ENCODE assay signal across 20 cellular contexts in the genomic region with DNA sequence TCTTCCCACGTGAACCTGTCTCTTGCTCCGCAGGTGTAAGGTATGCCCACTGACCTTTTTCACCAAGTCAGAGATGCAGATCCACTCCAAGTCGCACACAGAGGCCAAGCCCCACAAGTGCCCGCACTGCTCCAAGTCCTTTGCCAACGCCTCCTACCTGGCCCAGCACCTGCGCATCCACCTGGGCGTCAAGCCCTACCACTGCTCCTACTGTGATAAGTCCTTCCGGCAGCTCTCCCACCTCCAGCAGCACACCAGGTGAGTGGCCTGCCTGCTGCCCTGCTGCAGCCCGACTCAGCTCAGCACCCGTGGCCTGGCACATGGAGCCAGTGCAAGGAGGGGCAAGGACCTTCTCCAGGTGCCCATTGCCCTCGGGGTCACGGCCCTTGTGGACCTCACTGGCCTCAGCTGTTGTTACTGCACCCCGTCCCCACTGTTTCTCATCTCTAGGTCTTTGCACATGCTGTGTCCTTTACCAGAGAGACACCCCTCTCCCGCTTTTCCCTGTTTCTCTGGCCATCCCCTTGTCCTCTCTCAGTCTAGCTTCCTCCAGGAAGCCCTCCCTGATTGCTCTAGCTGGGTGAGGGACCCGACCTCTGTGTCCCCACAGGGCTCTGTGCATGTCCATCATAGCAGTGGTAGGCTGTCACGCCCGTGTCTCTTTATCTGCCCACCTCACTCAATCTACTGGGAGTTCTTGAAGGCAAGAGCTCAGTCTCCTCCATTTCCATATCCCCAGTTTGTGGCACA. TPM values are rescaled to one million over a fixed set of nuclear protein-coding genes. Genes with fewer than 3 reads are reported as not detected.
DNase-seq lines count a peak whose midpoint lies in the region; ATAC-seq, FAIRE-seq and TF ChIP-seq lines count a peak whose summit lies in the region.
"Had no signal": no experiment of that assay in that cellular context is flagged by ENCODE, and none has a peak within 500 bp of the region (broad histone marks: within the 10 kb centered on the region; RNA-seq: fewer than 3 reads in every experiment).

No MANE protein-coding gene starts in this region.

- CTCF ChIA-PET in A549 (lab: Yijun Ruan, JAX) (interaction anchor here (0.6 to 2.8 kb wide), 5 partner anchors 13 to 174 kb away, joined by 3 to 8 read pairs (median 3); no protein-coding TSS in a partner anchor), HepG2 (lab: Yijun Ruan, JAX; ENCODE audit: low intra/inter-chr PET ratio, low total read pairs) (no interaction called here)

- TF ChIP-seq RAD21 in A549 (conservative IDR thresholded peaks at IDR 0.05 in 1 of 2, IDR thresholded peaks at IDR 0.05 in 1 of 2) (no peak), HepG2 (CRISPR knock-in tag; IDR thresholded peaks at IDR 0.05) (no peak)

- no peak for TF ChIP-seq CTCF in A549 (IDR thresholded peaks at IDR 0.05)
- no peak for TF ChIP-seq CTCF in Peyer's patch (IDR thresholded peaks at IDR 0.05)
- TF ChIP-seq CTCF in HepG2 (CRISPR knock-in tag; IDR thresholded peaks at IDR 0.05): no peak
- no peak for TF ChIP-seq CTCF in gastrocnemius medialis (IDR thresholded peaks at IDR 0.05 in 4 of 5, conservative IDR thresholded peaks at IDR 0.05 in 1 of 5)

- in situ Hi-C loops in HepG2 (cut with HindIII; ENCODE audit: extremely low pct_ligation_motif_present, low pct_unique_long_range_greater_than_20kb) (no loop called here), gastrocnemius medialis (cut with MboI; ENCODE audit: low sequenced_read_pairs in 4 of 4) (no loop called here), KBM-7 (cut with MboI; ENCODE audit: low pct_unique_long_range_greater_than_20kb, low sequenced_read_pairs) (no loop called here)

- TF ChIP-seq EP300 in A549 (IDR thresholded peaks at IDR 0.05) (no peak), HepG2 (IDR thresholded peaks at IDR 0.05; ENCODE audit: low read depth in 2 of 2, low read length in 2 of 2) (no peak), HepG2 (CRISPR knock-in tag; IDR thresholded peaks at IDR 0.05; ENCODE audit: borderline replicate concordance) (no peak)

- H3K27me3 ChIP-seq in Peyer's patch (no peaks in the 10 kb centered on the region), HepG2 (ENCODE audit: control insufficient read depth in 1 of 2, insufficient read depth in 2 of 2, low read length in 2 of 2) (no peaks in the 10 kb centered on the region), gastrocnemius medialis (no peaks in the 10 kb centered on the region)

- POLR2A ChIA-PET in A549 (lab: Yijun Ruan, JAX): no interaction called here
- POLR2A ChIA-PET in HepG2 (lab: Yijun Ruan, JAX): no interaction called here

- H3K4me3 ChIP-seq in A549 (no peak overlapping the region), Peyer's patch (no peak overlapping the region), HepG2 (replicated peaks in 1 of 3; ENCODE audit: insufficient read depth in 1 of 3, low read depth in 2 of 3, low read length in 3 of 3) (no peak overlapping the region), gastrocnemius medialis (no peak overlapping the region)
- H3K4me3 ChIP-seq: HAP-1, SK-N-MC had no signal

- intact Hi-C loops in HepG2 (cut with micrococcal nuclease; ENCODE audit: unreplicated experiment): no loop called here
- intact Hi-C loops in posterior vena cava (cut with DNase I): no loop called here
- intact Hi-C loops in gastrocnemius medialis (cut with DNase I; ENCODE audit: low total_unique reads): no loop called here

- H3K79me2 ChIP-seq in HepG2 (ENCODE audit: insufficient read depth, low read length): no peaks in the 10 kb centered on the region

- H3K27ac ChIP-seq in A549 (no peak overlapping the region), Peyer's patch (no peak overlapping the region), HepG2 (ENCODE audit: extremely low read length, insufficient read depth, low read length) (no peak overlapping the region), gastrocnemius medialis (no peak overlapping the region)
- H3K27ac ChIP-seq: SK-N-MC had no signal

- peaks cover 0 to 46% (median 0%) of the 10 kb centered on the region in 3 donors for H3K36me3 ChIP-seq in Peyer's patch
- H3K36me3 ChIP-seq in HepG2 (replicated peaks in 1 of 2; ENCODE audit: control insufficient read depth in 1 of 2, insufficient read depth in 2 of 2, low read length in 2 of 2): peaks cover 8 to 44% of the 10 kb centered on the region in 2 experiments; a peak in 4 of 5 replicates
- peaks cover 0 to 55% of the 10 kb centered on the region in 2 donors for H3K36me3 ChIP-seq in gastrocnemius medialis

- no peaks in the 10 kb centered on the region for H3K4me1 ChIP-seq in A549
- H3K4me1 ChIP-seq in Peyer's patch: peaks cover 0 to 3% (median 0%) of the 10 kb centered on the region in 4 donors
- H3K4me1 ChIP-seq in HepG2 (ENCODE audit: insufficient read depth, low read length): no peaks in the 10 kb centered on the region
- no peaks in the 10 kb centered on the region for H3K4me1 ChIP-seq in gastrocnemius medialis
- H3K4me1 ChIP-seq: HAP-1 had no signal

- ATAC-seq in A549: no peak
- no peak; the same call in 2 of the 3 replicates for ATAC-seq in HepG2
- ATAC-seq in GM21717 (IDR thresholded peaks at IDR 0.05; ENCODE audit: unreplicated experiment): no peak
- ATAC-seq in gastrocnemius medialis: no peak

- no peaks in the 10 kb centered on the region for H3K9me3 ChIP-seq in A549
- no peaks in the 10 kb centered on the region for H3K9me3 ChIP-seq in Peyer's patch
- no peaks in the 10 kb centered on the region for H3K9me3 ChIP-seq in HepG2 (ENCODE audit: low read length)
- H3K9me3 ChIP-seq in gastrocnemius medialis: no peaks in the 10 kb centered on the region
- H3K9me3 ChIP-seq: HAP-1 had no signal

- no peak for DNase-seq in A549 (ENCODE audit: low read depth in 1 of 2, low spot score in 1 of 2)
- peak in 2 of 3 donors; percentile 32 to 34 for DNase-seq in Peyer's patch
- DNase-seq in HepG2 (ENCODE audit: low spot score): no peak
- DNase-seq in posterior vena cava (ENCODE audit: low spot score): peak; percentile 74
- no peak for DNase-seq in DMS153 treated with DMSO at 0.1 percent for 48 hours (lab: John Stamatoyannopoulos, UW; ENCODE audit: unreplicated experiment)
- no peak for DNase-seq in gastrocnemius medialis
- DNase-seq in KBM-7: no peak
- DNase-seq: C1 segment of cervical spinal cord; CD8-positive, alpha-beta memory T cell; DMS79 treated with DMSO at 0.1 percent for 48 hours; NCI-H1105 treated with DMSO at 0.1 percent for 48 hours; NCI-H1694; NCI-H2107; NCI-H510A; NCI-H774; SHP77 had no signal

- TF ChIP-seq POLR2A in A549 (IDR thresholded peaks at IDR 0.05; ENCODE audit: low read length): no peak
- no peak for TF ChIP-seq POLR2A in Peyer's patch (IDR thresholded peaks at IDR 0.05)
- TF ChIP-seq POLR2A in HepG2 (IDR thresholded peaks at IDR 0.05; ENCODE audit: insufficient read depth in 1 of 2, low read depth in 2 of 2, low read length in 2 of 2): no peak
- no peak for TF ChIP-seq POLR2A in gastrocnemius medialis (IDR thresholded peaks at IDR 0.05)

- no peak overlapping the region for H2AFZ ChIP-seq in HepG2 (ENCODE audit: low read length)

- BruUV-seq in HepG2 (replicated peaks; lab: Mats Ljungman, UMichigan): no TSS peak

- no peak overlapping the region for H3K9ac ChIP-seq in HepG2 (ENCODE audit: insufficient read depth, low read depth, low read length)

- FAIRE-seq in A549 (lab: Jason Lieb, UNC) (no peak), HepG2 (lab: Jason Lieb, UNC) (no peak)

- WGBS in A549 (ENCODE audit: missing lambda C conversion rate): 93% methylated on average over 17 of the region's 17 CpGs
- WGBS in HepG2 (ENCODE audit: low lambda C conversion rate): 95% methylated on average over 14 of the region's 17 CpGs

- H3K4me2 ChIP-seq in A549 (no peak overlapping the region), HepG2 (ENCODE audit: low read depth, low read length) (no peak overlapping the region)

- no peaks in the 10 kb centered on the region for H4K20me1 ChIP-seq in HepG2 (ENCODE audit: insufficient read depth, low read length)

RNA-seq across cellular contexts. Expression of gene ZNF362, which starts 25.4 kb away (rescaled TPM):
- 4.1 and 4.8 TPM in 2 replicates for polyA plus RNA-seq in A549 (2011; rRNA removed)
- polyA plus RNA-seq in A549 (2012; cell fraction: cytosol; rRNA removed): 6.6 and 11.5 TPM in 2 replicates
- 14.1 and 24.8 TPM in 2 replicates for polyA plus RNA-seq in A549 (2012; cell fraction: nucleus; rRNA removed)
- 5.2 to 8.3 TPM (median 7.9 TPM) in 3 replicates for polyA plus RNA-seq in A549 (2017; fragmentation: RNase III; extraction: RNeasy Plus Mini Kit Qiagen cat#74134 plus additional on column Dnase treatment)
- polyA minus RNA-seq in A549 (2011; rRNA and poly(A)+ RNA removed): 7.5 and 8.4 TPM in 2 replicates
- 10 to 100 TPM in 2 of 4 donors, 1 to 10 TPM in 2; 5.9 to 28.9 (median 8.8) TPM for total RNA-seq in Peyer's patch
- total RNA-seq in HepG2 (2016; rRNA removed; fragmentation: Illumina TruSeq; extraction: Trizol): 8.3 TPM in 2 replicates
- total RNA-seq in HepG2 (2016; cell fraction: cytosol; rRNA removed; fragmentation: Illumina TruSeq; extraction: Trizol; ENCODE audit: low read depth): 6.7 and 7.0 TPM in 2 replicates
- total RNA-seq in HepG2 (2016; cell fraction: insoluble cytoplasmic fraction; rRNA removed; fragmentation: Illumina TruSeq; extraction: Trizol): 7.8 and 9.0 TPM in 2 replicates
- total RNA-seq in HepG2 (2016; cell fraction: membrane; rRNA removed; fragmentation: Illumina TruSeq; extraction: Trizol): 16.5 and 17.3 TPM in 2 replicates
- 6.2 and 7.0 TPM in 2 replicates for total RNA-seq in HepG2 (2016; cell fraction: nucleus; rRNA removed; fragmentation: Illumina TruSeq; extraction: Trizol)
- polyA plus RNA-seq in HepG2 (2011; rRNA removed): 14.2 and 16.6 TPM in 2 replicates
- polyA plus RNA-seq in HepG2 (2011; cell fraction: cytosol; rRNA removed): 5.7 and 9.0 TPM in 2 replicates
- polyA plus RNA-seq in HepG2 (2011; cell fraction: nucleus; rRNA removed): 18.1 and 28.2 TPM in 2 replicates
- polyA plus RNA-seq in HepG2 (2012): 14.1 and 14.8 TPM in 2 replicates
- polyA plus RNA-seq in HepG2 (2016; cell fraction: cytosol; fragmentation: Illumina TruSeq; extraction: Trizol; ENCODE audit: low read depth): 9.7 and 10.9 TPM in 2 replicates
- 16.7 and 21.5 TPM in 2 replicates for polyA plus RNA-seq in HepG2 (2016; cell fraction: insoluble cytoplasmic fraction; fragmentation: Illumina TruSeq; extraction: Trizol; ENCODE audit: low read depth)
- 25.7 and 28.3 TPM in 2 replicates for polyA plus RNA-seq in HepG2 (2016; cell fraction: membrane; fragmentation: Illumina TruSeq; extraction: Trizol; ENCODE audit: low read depth)
- polyA plus RNA-seq in HepG2 (2016; cell fraction: nucleus; fragmentation: Illumina TruSeq; extraction: Trizol; ENCODE audit: insufficient read depth, low read depth): 26.0 and 26.9 TPM in 2 replicates
- 11.9 and 29.1 TPM in 2 replicates for polyA minus RNA-seq in HepG2 (2011; rRNA and poly(A)+ RNA removed; ENCODE audit: low replicate concordance)
- 9.2 and 12.5 TPM in 2 replicates for polyA minus RNA-seq in HepG2 (2011; cell fraction: cytosol; rRNA and poly(A)+ RNA removed)
- 6.3 and 7.6 TPM in 2 replicates for polyA minus RNA-seq in HepG2 (2011; cell fraction: nucleus; rRNA and poly(A)+ RNA removed)
- 10 to 100 TPM; 25.8 to 37.0 TPM for total RNA-seq in posterior vena cava
- total RNA-seq in gastrocnemius medialis: 10 to 100 TPM in 3 of 4 donors, 1 to 10 TPM in 1; 6.4 to 19.2 (median 17.7) TPM

RNA-seq across cellular contexts. Expression of gene A3GALT2, which starts 39.2 kb away (rescaled TPM):
- not detected in 2 replicates for polyA plus RNA-seq in A549 (2011; rRNA removed)
- polyA plus RNA-seq in A549 (2012; cell fraction: cytosol; rRNA removed): not detected in 2 replicates
- polyA plus RNA-seq in A549 (2012; cell fraction: nucleus; rRNA removed): 0.24 TPM in 1 of 2 replicates, not detected in the other
- not detected in 3 replicates for polyA plus RNA-seq in A549 (2017; fragmentation: RNase III; extraction: RNeasy Plus Mini Kit Qiagen cat#74134 plus additional on column Dnase treatment)
- not detected in 2 replicates for polyA minus RNA-seq in A549 (2011; rRNA and poly(A)+ RNA removed)
- not detected for total RNA-seq in Peyer's patch
- not detected in 2 replicates for total RNA-seq in HepG2 (2016; rRNA removed; fragmentation: Illumina TruSeq; extraction: Trizol)
- not detected in 2 replicates for total RNA-seq in HepG2 (2016; cell fraction: cytosol; rRNA removed; fragmentation: Illumina TruSeq; extraction: Trizol; ENCODE audit: low read depth)
- not detected in 2 replicates for total RNA-seq in HepG2 (2016; cell fraction: insoluble cytoplasmic fraction; rRNA removed; fragmentation: Illumina TruSeq; extraction: Trizol)
- total RNA-seq in HepG2 (2016; cell fraction: membrane; rRNA removed; fragmentation: Illumina TruSeq; extraction: Trizol): not detected in 2 replicates
- not detected in 2 replicates for total RNA-seq in HepG2 (2016; cell fraction: nucleus; rRNA removed; fragmentation: Illumina TruSeq; extraction: Trizol)
- polyA plus RNA-seq in HepG2 (2011; rRNA removed): not detected in 2 replicates
- not detected in 2 replicates for polyA plus RNA-seq in HepG2 (2011; cell fraction: cytosol; rRNA removed)
- polyA plus RNA-seq in HepG2 (2011; cell fraction: nucleus; rRNA removed): not detected in 2 replicates
- polyA plus RNA-seq in HepG2 (2012): not detected in 2 replicates
- polyA plus RNA-seq in HepG2 (2016; cell fraction: cytosol; fragmentation: Illumina TruSeq; extraction: Trizol; ENCODE audit: low read depth): not detected in 2 replicates
- not detected in 2 replicates for polyA plus RNA-seq in HepG2 (2016; cell fraction: insoluble cytoplasmic fraction; fragmentation: Illumina TruSeq; extraction: Trizol; ENCODE audit: low read depth)
- polyA plus RNA-seq in HepG2 (2016; cell fraction: membrane; fragmentation: Illumina TruSeq; extraction: Trizol; ENCODE audit: low read depth): not detected in 2 replicates
- not detected in 2 replicates for polyA plus RNA-seq in HepG2 (2016; cell fraction: nucleus; fragmentation: Illumina TruSeq; extraction: Trizol; ENCODE audit: insufficient read depth, low read depth)
- not detected in 2 replicates for polyA minus RNA-seq in HepG2 (2011; rRNA and poly(A)+ RNA removed; ENCODE audit: low replicate concordance)
- not detected in 2 replicates for polyA minus RNA-seq in HepG2 (2011; cell fraction: cytosol; rRNA and poly(A)+ RNA removed)
- polyA minus RNA-seq in HepG2 (2011; cell fraction: nucleus; rRNA and poly(A)+ RNA removed): not detected in 2 replicates
- under 1 TPM in 1 of 2 donors, not detected in 1; 0.24 TPM for total RNA-seq in posterior vena cava
- not detected for total RNA-seq in gastrocnemius medialis
- total RNA-seq: CD8-positive, alpha-beta memory T cell; OCI-LY7 had no signal
- polyA plus RNA-seq: CD8-positive, alpha-beta memory T cell had no signal

Comparison
In these comparisons a context has a peak if more than half of its experiments do, and no peak if none do; other contexts are left out.
1. DNase-seq: peak in Peyer's patch (2 of 3) and posterior vena cava (single experiment); none in A549 (0 of 2), HepG2 (single experiment), DMS153 treated with DMSO at 0.1 percent for 48 hours (single experiment), gastrocnemius medialis (0 of 2) and KBM-7 (single experiment).
2. Of the 38 proteins assayed by ChIP-seq in both HepG2 and A549: peak only in HepG2: none; only in A549: none; in both: ZFP36; in neither: 37.